Comparison of ENCODE assay signal across 1 cellular context in genomic region chr3:32421185-32421584, GRCh38.
TF ChIP-seq lines count a peak whose summit lies in the region.

No MANE protein-coding gene starts in this region.

TF ChIP-seq in endothelial cell of umbilical vein, 7 proteins besides CTCF, POLR2A, EP300 and RAD21:
- no peak for TF ChIP-seq FOS (IDR thresholded peaks at IDR 0.05; ENCODE audit: borderline replicate concordance, insufficient read depth, low read length)
- TF ChIP-seq POLR2AphosphoS5 (IDR thresholded peaks at IDR 0.05; ENCODE audit: insufficient read depth, low read depth, low read length), result no peak
